Comparison of ENCODE assay signal across 8 cellular contexts in the genomic region with DNA sequence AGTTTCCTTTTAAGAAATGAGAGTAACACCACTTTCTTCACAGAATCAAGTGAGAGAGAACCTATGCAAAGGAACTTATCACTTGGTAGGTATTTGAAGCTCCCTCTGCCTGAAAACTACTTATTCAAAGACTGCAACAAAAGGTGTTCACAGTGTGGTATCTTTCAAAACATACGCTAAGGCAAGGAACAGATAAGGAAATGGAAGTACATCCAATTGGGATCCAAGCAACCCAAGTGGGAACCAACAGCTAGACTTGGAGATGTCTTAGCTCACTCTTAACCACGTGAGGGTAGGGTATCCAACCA. TPM values are rescaled to one million over a fixed set of nuclear protein-coding genes. Genes with fewer than 3 reads are reported as not detected.
DNase-seq lines count a peak whose midpoint lies in the region; ATAC-seq, FAIRE-seq and TF ChIP-seq lines count a peak whose summit lies in the region.

No MANE protein-coding gene starts in this region.

- peaks cover 0 to 70% (median 22%) of the 10 kb centered on the region in 9 donors for H3K27me3 ChIP-seq in heart left ventricle
- H3K27me3 ChIP-seq in HepG2 (ENCODE audit: control insufficient read depth in 1 of 2, insufficient read depth in 2 of 2, low read length in 2 of 2), result peaks cover 2 to 41% of the 10 kb centered on the region in 2 experiments; a peak in 4 of 5 replicates

- CTCF ChIA-PET in HepG2 (lab: Yijun Ruan, JAX; ENCODE audit: low intra/inter-chr PET ratio, low total read pairs), result no interaction called here

- intact Hi-C loops in heart left ventricle (cut with DNase I), result no loop called here
- intact Hi-C loops in Right ventricle myocardium superior (cut with DNase I), result no loop called here
- intact Hi-C loops in activated T-helper 2 cell treated with anti-CD3 and anti-CD28 coated beads, Interferon-gamma antibody, Interleukin-2, Interleukin-4, amounts not matched to agents 10 μg/mL and 5 μg/mL and 100 μg/mL, durations not matched to agents 14 hours and 24 hours and 36 hours (cut with micrococcal nuclease), result no loop called here
- intact Hi-C loops in HepG2 (cut with micrococcal nuclease; ENCODE audit: unreplicated experiment), result no loop called here

- H3K9me3 Mint-ChIP-seq in activated T-helper 2 cell treated with anti-CD3 and anti-CD28 coated beads, Interferon-gamma antibody, Interleukin-2, Interleukin-4, amounts not matched to agents 10 μg/mL and 5 μg/mL and 100 μg/mL, durations not matched to agents 14 hours and 24 hours and 36 hours, result no peaks in the 10 kb centered on the region
- H3K9me3 Mint-ChIP-seq in type B pancreatic cell, result no peaks in the 10 kb centered on the region

- TF ChIP-seq EP300 in HepG2 (IDR thresholded peaks at IDR 0.05; ENCODE audit: low read depth in 2 of 2, low read length in 2 of 2) (no peak), HepG2 (CRISPR knock-in tag; IDR thresholded peaks at IDR 0.05; ENCODE audit: borderline replicate concordance) (no peak)

- no peak for TF ChIP-seq RAD21 in HepG2 (CRISPR knock-in tag; IDR thresholded peaks at IDR 0.05)

- H3K9me3 ChIP-seq in heart left ventricle, result no peaks in the 10 kb centered on the region
- H3K9me3 ChIP-seq in HepG2 (ENCODE audit: low read length), result no peaks in the 10 kb centered on the region

- peaks cover 9% of the 10 kb centered on the region for H3K4me1 Mint-ChIP-seq in activated T-helper 2 cell treated with anti-CD3 and anti-CD28 coated beads, Interferon-gamma antibody, Interleukin-2, Interleukin-4, amounts not matched to agents 10 μg/mL and 5 μg/mL and 100 μg/mL, durations not matched to agents 14 hours and 24 hours and 36 hours (ENCODE audit: low read depth)
- H3K4me1 Mint-ChIP-seq in type B pancreatic cell (ENCODE audit: unreplicated experiment), result peaks cover 8% of the 10 kb centered on the region

- H4K20me1 ChIP-seq in HepG2 (ENCODE audit: insufficient read depth, low read length), result 0 out of 2 replicates have a peak, but pooled peaks cover 2% of the 10 kb centered on the region

- no peak for DNase-seq in heart left ventricle
- DNase-seq in Right ventricle myocardium superior, result no peak
- no peak for DNase-seq in activated T-helper 2 cell treated with anti-CD3 and anti-CD28 coated beads, Interferon-gamma antibody, Interleukin-2, Interleukin-4, amounts not matched to agents 10 μg/mL and 5 μg/mL and 100 μg/mL, durations not matched to agents 14 hours and 24 hours and 36 hours (ENCODE audit: low spot score)
- DNase-seq in HepG2 (ENCODE audit: low spot score), result no peak
- DNase-seq in type B pancreatic cell (ENCODE audit: extremely low spot score, unreplicated experiment), result no peak
- no peak for DNase-seq in HK-2 (ENCODE audit: unreplicated experiment)

- no peak for FAIRE-seq in HepG2 (lab: Jason Lieb, UNC)

- H3K27me3 Mint-ChIP-seq in activated T-helper 2 cell treated with anti-CD3 and anti-CD28 coated beads, Interferon-gamma antibody, Interleukin-2, Interleukin-4, amounts not matched to agents 10 μg/mL and 5 μg/mL and 100 μg/mL, durations not matched to agents 14 hours and 24 hours and 36 hours (ENCODE audit: low read depth), result peaks cover 63% of the 10 kb centered on the region
- peaks cover 44% of the 10 kb centered on the region for H3K27me3 Mint-ChIP-seq in type B pancreatic cell

- peak overlapping the region in 11 of 12 donors; percentile 46 to 72 (median 64) for H3K4me3 ChIP-seq in heart left ventricle
- H3K4me3 ChIP-seq in HepG2 (replicated peaks in 1 of 3; ENCODE audit: insufficient read depth in 1 of 3, low read depth in 2 of 3, low read length in 3 of 3), result peak overlapping the region in 1 of 3 experiments; percentile 83; a peak in 1 of 6 replicates

- no peak overlapping the region for H3K27ac ChIP-seq in heart left ventricle
- no peak overlapping the region for H3K27ac ChIP-seq in HepG2 (ENCODE audit: extremely low read length, insufficient read depth, low read length)

- ATAC-seq in heart left ventricle (no peak), Right ventricle myocardium superior (ENCODE audit: poor library complexity) (no peak), HepG2 (peak; percentile 19), GM18505 (IDR thresholded peaks at IDR 0.05; ENCODE audit: unreplicated experiment) (no peak), HG03571 (IDR thresholded peaks at IDR 0.05; ENCODE audit: unreplicated experiment) (no peak)

- H3K4me2 ChIP-seq in HepG2 (ENCODE audit: low read depth, low read length), result peak overlapping the region; percentile 92

- BruUV-seq in HepG2 (replicated peaks; lab: Mats Ljungman, UMichigan), result no TSS peak

- in situ Hi-C loops in HepG2 (cut with HindIII; ENCODE audit: extremely low pct_ligation_motif_present, low pct_unique_long_range_greater_than_20kb), result no loop called here

- TF ChIP-seq POLR2A in heart left ventricle (IDR thresholded peaks at IDR 0.05) (no peak), HepG2 (IDR thresholded peaks at IDR 0.05; ENCODE audit: insufficient read depth in 1 of 2, low read depth in 2 of 2, low read length in 2 of 2) (no peak), GM18505 (IDR thresholded peaks at IDR 0.05; ENCODE audit: borderline replicate concordance, extremely low read depth, insufficient read depth, insufficient read length) (no peak)

- H3K36me3 Mint-ChIP-seq in activated T-helper 2 cell treated with anti-CD3 and anti-CD28 coated beads, Interferon-gamma antibody, Interleukin-2, Interleukin-4, amounts not matched to agents 10 μg/mL and 5 μg/mL and 100 μg/mL, durations not matched to agents 14 hours and 24 hours and 36 hours (ENCODE audit: low read depth), result peaks cover 4% of the 10 kb centered on the region
- no peaks in the 10 kb centered on the region for H3K36me3 Mint-ChIP-seq in type B pancreatic cell

- H3K4me1 ChIP-seq in heart left ventricle (peaks cover 0 to 21% (median 6%) of the 10 kb centered on the region in 12 donors), HepG2 (ENCODE audit: insufficient read depth, low read length) (peaks cover 10% of the 10 kb centered on the region)

- H3K4me3 Mint-ChIP-seq in activated T-helper 2 cell treated with anti-CD3 and anti-CD28 coated beads, Interferon-gamma antibody, Interleukin-2, Interleukin-4, amounts not matched to agents 10 μg/mL and 5 μg/mL and 100 μg/mL, durations not matched to agents 14 hours and 24 hours and 36 hours (ENCODE audit: low read depth), result peak overlapping the region; percentile 62
- peak overlapping the region; percentile 96 for H3K4me3 Mint-ChIP-seq in type B pancreatic cell

- no peak overlapping the region for H3K9ac ChIP-seq in HepG2 (ENCODE audit: insufficient read depth, low read depth, low read length)

- H3K36me3 ChIP-seq in heart left ventricle (no peaks in the 10 kb centered on the region), HepG2 (replicated peaks in 1 of 2; ENCODE audit: control insufficient read depth in 1 of 2, insufficient read depth in 2 of 2, low read length in 2 of 2) (no peaks in the 10 kb centered on the region)

- POLR2A ChIA-PET in HepG2 (lab: Yijun Ruan, JAX), result no interaction called here

- TF ChIP-seq CTCF in heart left ventricle (IDR thresholded peaks at IDR 0.05) (no peak), HepG2 (CRISPR knock-in tag; IDR thresholded peaks at IDR 0.05) (no peak), type B pancreatic cell (conservative IDR thresholded peaks at IDR 0.05) (no peak)

- H2AFZ ChIP-seq in HepG2 (ENCODE audit: low read length), result no peak overlapping the region

- no peak overlapping the region for H3K27ac Mint-ChIP-seq in activated T-helper 2 cell treated with anti-CD3 and anti-CD28 coated beads, Interferon-gamma antibody, Interleukin-2, Interleukin-4, amounts not matched to agents 10 μg/mL and 5 μg/mL and 100 μg/mL, durations not matched to agents 14 hours and 24 hours and 36 hours
- no peak overlapping the region for H3K27ac Mint-ChIP-seq in type B pancreatic cell

- 15 to 22% (median 16%) methylated on average over 2 of the region's 2 CpGs for WGBS in heart left ventricle, 4 donors
- WGBS in HepG2 (ENCODE audit: low lambda C conversion rate), result 30% methylated on average over 2 of the region's 2 CpGs

- H3K79me2 ChIP-seq in HepG2 (ENCODE audit: insufficient read depth, low read length), result no peaks in the 10 kb centered on the region

TF ChIP-seq in HepG2, 621 proteins besides CTCF, POLR2A, EP300 and RAD21 (continues in another document):
- no peak for TF ChIP-seq ZNF629 (CRISPR knock-in tag; conservative IDR thresholded peaks at IDR 0.05)

RNA-seq across cellular contexts. Expression of a gene that starts 0.4 kb away (rescaled TPM):
- total RNA-seq in heart left ventricle, result 1 to 10 TPM in 3 of 9 donors, under 1 TPM in 6; 0.20 to 4.0 (median 0.50) TPM
- 1 to 10 TPM in 1 of 2 donors, under 1 TPM in 1; 0.30 to 1.0 TPM for polyA plus RNA-seq in heart left ventricle
- 1.7 TPM for total RNA-seq in Right ventricle myocardium superior
- 0.05 TPM in 1 of 2 replicates, not detected in the other for total RNA-seq in activated T-helper 2 cell treated with anti-CD3 and anti-CD28 coated beads, Interferon-gamma antibody, Interleukin-2, Interleukin-4, amounts not matched to agents 10 μg/mL and 5 μg/mL and 100 μg/mL, durations not matched to agents 14 hours and 24 hours and 36 hours
- total RNA-seq in HepG2 (2016; rRNA removed; fragmentation: Illumina TruSeq; extraction: Trizol), result 0.04 TPM in 1 of 2 replicates, not detected in the other
- not detected in 2 replicates for total RNA-seq in HepG2 (2016; cell fraction: cytosol; rRNA removed; fragmentation: Illumina TruSeq; extraction: Trizol; ENCODE audit: low read depth)
- 0.02 TPM in 1 of 2 replicates, not detected in the other for total RNA-seq in HepG2 (2016; cell fraction: insoluble cytoplasmic fraction; rRNA removed; fragmentation: Illumina TruSeq; extraction: Trizol)
- not detected in 2 replicates for total RNA-seq in HepG2 (2016; cell fraction: membrane; rRNA removed; fragmentation: Illumina TruSeq; extraction: Trizol)
- total RNA-seq in HepG2 (2016; cell fraction: nucleus; rRNA removed; fragmentation: Illumina TruSeq; extraction: Trizol), result not detected in 2 replicates
- 0.15 and 0.20 TPM in 2 replicates for polyA plus RNA-seq in HepG2 (2011; rRNA removed)
- polyA plus RNA-seq in HepG2 (2011; cell fraction: cytosol; rRNA removed), result 0.04 and 0.10 TPM in 2 replicates
- 0.08 and 0.12 TPM in 2 replicates for polyA plus RNA-seq in HepG2 (2011; cell fraction: nucleus; rRNA removed)
- polyA plus RNA-seq in HepG2 (2012), result 0.03 and 0.12 TPM in 2 replicates
- polyA plus RNA-seq in HepG2 (2016; cell fraction: cytosol; fragmentation: Illumina TruSeq; extraction: Trizol; ENCODE audit: low read depth), result not detected in 2 replicates
- 0.03 TPM in 1 of 2 replicates, not detected in the other for polyA plus RNA-seq in HepG2 (2016; cell fraction: insoluble cytoplasmic fraction; fragmentation: Illumina TruSeq; extraction: Trizol; ENCODE audit: low read depth)
- not detected in 2 replicates for polyA plus RNA-seq in HepG2 (2016; cell fraction: membrane; fragmentation: Illumina TruSeq; extraction: Trizol; ENCODE audit: low read depth)
- not detected in 2 replicates for polyA plus RNA-seq in HepG2 (2016; cell fraction: nucleus; fragmentation: Illumina TruSeq; extraction: Trizol; ENCODE audit: insufficient read depth, low read depth)
- polyA minus RNA-seq in HepG2 (2011; rRNA and poly(A)+ RNA removed; ENCODE audit: low replicate concordance), result 0.24 TPM in 1 of 2 replicates, not detected in the other
- polyA minus RNA-seq in HepG2 (2011; cell fraction: cytosol; rRNA and poly(A)+ RNA removed), result 0.18 and 0.30 TPM in 2 replicates
- 0.13 and 0.37 TPM in 2 replicates for polyA minus RNA-seq in HepG2 (2011; cell fraction: nucleus; rRNA and poly(A)+ RNA removed)
- 1.1 and 3.6 TPM in 2 replicates for total RNA-seq in type B pancreatic cell (ENCODE audit: low replicate concordance)
